Comparison of ENCODE assay signal across 8 cellular contexts in the genomic region with DNA sequence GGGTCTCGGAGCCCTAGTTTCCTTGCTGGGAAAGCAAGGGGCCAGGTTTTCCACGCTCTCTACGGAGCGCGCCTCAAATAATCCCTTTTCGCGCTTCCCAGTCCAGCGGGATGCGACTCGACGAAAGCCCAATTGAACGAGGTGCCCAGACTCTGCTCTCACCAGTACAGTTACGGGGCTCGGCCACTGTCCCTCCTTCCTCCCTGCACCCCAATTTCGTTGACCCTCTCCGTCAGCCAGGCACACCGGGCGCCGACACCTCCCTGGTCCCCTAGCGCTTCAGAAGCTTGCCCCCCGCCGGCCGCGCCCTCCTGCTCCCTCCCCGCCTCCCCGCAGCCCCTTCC. TPM values are rescaled to one million over a fixed set of nuclear protein-coding genes. Genes with fewer than 3 reads are reported as not detected.
DNase-seq lines count a peak whose midpoint lies in the region; ATAC-seq and TF ChIP-seq lines count a peak whose summit lies in the region.

No MANE protein-coding gene starts in this region.

- CTCF ChIA-PET in HCT116 (lab: Charles Lee): no interaction called here

- 0% methylated on average over 12 to 26 of the region's 26 CpGs for WGBS in testis, 2 donors

- no peaks in the 10 kb centered on the region for H3K36me3 ChIP-seq in HCT116 (ENCODE audit: control insufficient read depth in 1 of 2, insufficient read depth in 2 of 2, low read length in 2 of 2)
- H3K36me3 ChIP-seq in kidney epithelial cell (ENCODE audit: control insufficient read depth, insufficient read depth, low read length): no peaks in the 10 kb centered on the region
- no peaks in the 10 kb centered on the region for H3K36me3 ChIP-seq in testis (ENCODE audit: low read depth, missing control alignments)

- H3K4me1 ChIP-seq in HCT116 (ENCODE audit: control insufficient read depth in 1 of 2, insufficient read depth in 2 of 2, low read length in 2 of 2) (peaks cover 8 to 17% of the 10 kb centered on the region in 2 experiments; a peak in 3 of 4 replicates), testis (peaks cover 46% of the 10 kb centered on the region)

- H3K27me3 ChIP-seq in HCT116 (ENCODE audit: insufficient read depth, low read length): no peaks in the 10 kb centered on the region
- H3K27me3 ChIP-seq in kidney epithelial cell (ENCODE audit: control insufficient read depth, insufficient read depth, low read length): peaks cover 3% of the 10 kb centered on the region
- H3K27me3 ChIP-seq in testis: no peaks in the 10 kb centered on the region

- H3K4me3 ChIP-seq in AG09309 (ENCODE audit: control insufficient read depth, low read depth, low read length) (peak overlapping the region; percentile 65), HCT116 (replicated peaks in 1 of 2; ENCODE audit: low read depth in 1 of 2, low read length in 2 of 2) (peak overlapping the region; percentile 50 to 68), kidney epithelial cell (ENCODE audit: low read depth, low read length) (peak overlapping the region; percentile 81), testis (peak overlapping the region; percentile 86 to 93)

- H2AFZ ChIP-seq in HCT116 (ENCODE audit: low read depth, low read length, poor library complexity, severe bottlenecking): no peak overlapping the region

- intact Hi-C loops in HCT116 (cut with micrococcal nuclease): no loop called here
- intact Hi-C loops in testis (cut with DNase I; ENCODE audit: low total_unique reads): no loop called here

- TF ChIP-seq POLR2A in HCT116 (IDR thresholded peaks at IDR 0.05; ENCODE audit: borderline replicate concordance, extremely low read depth, insufficient read depth, insufficient read length) (no peak), testis (IDR thresholded peaks at IDR 0.05) (no peak)

- no peak for TF ChIP-seq CTCF in AG09309 (IDR thresholded peaks at IDR 0.05; ENCODE audit: control insufficient read depth, insufficient read depth, low read depth, low read length, missing control alignments)
- no peak for TF ChIP-seq CTCF in HCT116 (IDR thresholded peaks at IDR 0.05 in 2 of 3, conservative IDR thresholded peaks at IDR 0.05 in 1 of 3; ENCODE audit: borderline replicate concordance in 1 of 3, insufficient read depth in 1 of 3, low read depth in 2 of 3, low read length in 2 of 3)
- no peak for TF ChIP-seq CTCF in kidney epithelial cell (IDR thresholded peaks at IDR 0.05; ENCODE audit: insufficient read depth, low read length, poor library complexity, severe bottlenecking)
- TF ChIP-seq CTCF in testis (IDR thresholded peaks at IDR 0.05): no peak

- no peak for ATAC-seq in HCT116

- POLR2A ChIA-PET in HCT116 (lab: Charles Lee): no interaction called here

- no peak for DNase-seq in AG09309 (ENCODE audit: low read depth)
- DNase-seq in HCT116 (ENCODE audit: low read depth, low spot score): no peak
- DNase-seq in kidney epithelial cell (ENCODE audit: low read depth): no peak
- no peak for DNase-seq in testis
- no peak for DNase-seq in NK-92 (lab: John Stamatoyannopoulos, UW; ENCODE audit: unreplicated experiment)
- no peak for DNase-seq in activated CD4-positive, CD25-positive, alpha-beta regulatory T cell treated with anti-CD3 and anti-CD28 coated beads, Interleukin-2, amount 50 U/mL, for 72 hours
- DNase-seq in cerebellar nuclear complex (lab: John Stamatoyannopoulos, UW): no peak

- H3K9me3 ChIP-seq in HCT116 (ENCODE audit: control insufficient read depth in 1 of 2, insufficient read depth in 1 of 2, low read depth in 1 of 2, low read length in 2 of 2) (no peaks in the 10 kb centered on the region), testis (no peaks in the 10 kb centered on the region)

- BruUV-seq in HCT116 (replicated peaks; lab: Mats Ljungman, UMichigan): TSS peak; percentile 39

- H3K79me2 ChIP-seq in HCT116 (ENCODE audit: insufficient read depth, low read length): no peaks in the 10 kb centered on the region

- H3K27ac ChIP-seq in HCT116 (ENCODE audit: low read depth, low read length): no peak overlapping the region; the same call in 1 of the 2 replicates
- peak overlapping the region; percentile 82 for H3K27ac ChIP-seq in angular gyrus (ENCODE audit: low read depth, low read length)
- peak overlapping the region; percentile 66 to 83 for H3K27ac ChIP-seq in testis

- RAD21 ChIA-PET in HCT116 (lab: Charles Lee; ENCODE audit: low non-redundant PET in 1 of 2, low total read pairs in 2 of 2, uncharacterized antibody in 2 of 2, unreplicated experiment in 2 of 2): no interaction called here

- H3K9ac ChIP-seq in HCT116 (ENCODE audit: low read length): peak overlapping the region; percentile 59

- no peaks in the 10 kb centered on the region for H4K20me1 ChIP-seq in HCT116 (ENCODE audit: insufficient read depth)

- H3K4me2 ChIP-seq in HCT116 (ENCODE audit: low read length): peak overlapping the region; percentile 91

- no peaks in the 10 kb centered on the region for H3K9me2 ChIP-seq in HCT116 (ENCODE audit: insufficient read depth)

- TF ChIP-seq RAD21 in HCT116 (IDR thresholded peaks at IDR 0.05; ENCODE audit: low read depth): no peak

TF ChIP-seq in HCT116, 20 proteins besides CTCF, POLR2A, EP300 and RAD21 (continues in another document):
- no peak for TF ChIP-seq FOSL1 (IDR thresholded peaks at IDR 0.05; ENCODE audit: low read depth)
- TF ChIP-seq, protein P1, sequence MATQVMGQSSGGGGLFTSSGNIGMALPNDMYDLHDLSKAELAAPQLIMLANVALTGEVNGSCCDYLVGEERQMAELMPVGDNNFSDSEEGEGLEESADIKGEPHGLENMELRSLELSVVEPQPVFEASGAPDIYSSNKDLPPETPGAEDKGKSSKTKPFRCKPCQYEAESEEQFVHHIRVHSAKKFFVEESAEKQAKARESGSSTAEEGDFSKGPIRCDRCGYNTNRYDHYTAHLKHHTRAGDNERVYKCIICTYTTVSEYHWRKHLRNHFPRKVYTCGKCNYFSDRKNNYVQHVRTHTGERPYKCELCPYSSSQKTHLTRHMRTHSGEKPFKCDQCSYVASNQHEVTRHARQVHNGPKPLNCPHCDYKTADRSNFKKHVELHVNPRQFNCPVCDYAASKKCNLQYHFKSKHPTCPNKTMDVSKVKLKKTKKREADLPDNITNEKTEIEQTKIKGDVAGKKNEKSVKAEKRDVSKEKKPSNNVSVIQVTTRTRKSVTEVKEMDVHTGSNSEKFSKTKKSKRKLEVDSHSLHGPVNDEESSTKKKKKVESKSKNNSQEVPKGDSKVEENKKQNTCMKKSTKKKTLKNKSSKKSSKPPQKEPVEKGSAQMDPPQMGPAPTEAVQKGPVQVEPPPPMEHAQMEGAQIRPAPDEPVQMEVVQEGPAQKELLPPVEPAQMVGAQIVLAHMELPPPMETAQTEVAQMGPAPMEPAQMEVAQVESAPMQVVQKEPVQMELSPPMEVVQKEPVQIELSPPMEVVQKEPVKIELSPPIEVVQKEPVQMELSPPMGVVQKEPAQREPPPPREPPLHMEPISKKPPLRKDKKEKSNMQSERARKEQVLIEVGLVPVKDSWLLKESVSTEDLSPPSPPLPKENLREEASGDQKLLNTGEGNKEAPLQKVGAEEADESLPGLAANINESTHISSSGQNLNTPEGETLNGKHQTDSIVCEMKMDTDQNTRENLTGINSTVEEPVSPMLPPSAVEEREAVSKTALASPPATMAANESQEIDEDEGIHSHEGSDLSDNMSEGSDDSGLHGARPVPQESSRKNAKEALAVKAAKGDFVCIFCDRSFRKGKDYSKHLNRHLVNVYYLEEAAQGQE (IDR thresholded peaks at IDR 0.05; ENCODE audit: low read depth): no peak
- TF ChIP-seq ZNF274 (IDR thresholded peaks at IDR 0.05; ENCODE audit: low read depth, low read length): no peak
- TF ChIP-seq CEBPB (IDR thresholded peaks at IDR 0.05; ENCODE audit: low read depth): no peak
- TF ChIP-seq YY1 (IDR thresholded peaks at IDR 0.05; ENCODE audit: extremely low read depth, insufficient replicate concordance, low read depth, low read length): no peak
- TF ChIP-seq SIN3A (IDR thresholded peaks at IDR 0.05; ENCODE audit: low read depth): no peak
- no peak for TF ChIP-seq ELF1 (IDR thresholded peaks at IDR 0.05; ENCODE audit: borderline replicate concordance, low read depth)
- TF ChIP-seq JUND (IDR thresholded peaks at IDR 0.05): no peak
- no peak for TF ChIP-seq EGR1 (IDR thresholded peaks at IDR 0.05; ENCODE audit: low read depth)
- TF ChIP-seq, protein P2, sequence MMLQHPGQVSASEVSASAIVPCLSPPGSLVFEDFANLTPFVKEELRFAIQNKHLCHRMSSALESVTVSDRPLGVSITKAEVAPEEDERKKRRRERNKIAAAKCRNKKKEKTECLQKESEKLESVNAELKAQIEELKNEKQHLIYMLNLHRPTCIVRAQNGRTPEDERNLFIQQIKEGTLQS (IDR thresholded peaks at IDR 0.05): no peak

RNA-seq across cellular contexts. Expression of a gene that starts 0.4 kb away (rescaled TPM):
- 8.2 TPM for total RNA-seq in HCT116 (2021; ENCODE audit: unreplicated experiment)
- polyA plus RNA-seq in HCT116 (2012): 4.8 and 6.5 TPM in 2 replicates
- 6.9 and 9.9 TPM in 2 replicates for total RNA-seq in kidney epithelial cell
- total RNA-seq in testis: 100 to 1,000 TPM; 134 to 175 TPM
- 71.6 TPM for polyA plus RNA-seq in testis (ENCODE audit: insufficient read depth, low read depth, low replicate concordance)

RNA-seq across cellular contexts. Expression of a gene that starts 10.4 kb away (rescaled TPM):
- total RNA-seq in HCT116 (2021; ENCODE audit: unreplicated experiment) (not detected), kidney epithelial cell (not detected in 2 replicates), testis (under 1 TPM; 0.55 to 0.99 TPM)
- 0.20 TPM in 1 of 2 replicates, not detected in the other for polyA plus RNA-seq in HCT116 (2012)
- polyA plus RNA-seq in testis (ENCODE audit: insufficient read depth, low read depth, low replicate concordance): 2.1 TPM

RNA-seq across cellular contexts. Expression of a gene that starts 19.7 kb away (rescaled TPM):
- 5.0 TPM for total RNA-seq in HCT116 (2021; ENCODE audit: unreplicated experiment)
- 3.4 and 4.9 TPM in 2 replicates for polyA plus RNA-seq in HCT116 (2012)
- 8.1 and 9.7 TPM in 2 replicates for total RNA-seq in kidney epithelial cell
- 10 to 100 TPM; 14.9 to 17.0 TPM for total RNA-seq in testis
- 9.5 TPM for polyA plus RNA-seq in testis (ENCODE audit: insufficient read depth, low read depth, low replicate concordance)

RNA-seq across cellular contexts. Expression of a gene that starts 19.9 kb away (rescaled TPM):
- total RNA-seq in HCT116 (2021; ENCODE audit: unreplicated experiment) (34.1 TPM), kidney epithelial cell (52.6 and 60.1 TPM in 2 replicates), testis (10 to 100 TPM; 27.5 to 31.7 TPM)
- 28.2 and 40.0 TPM in 2 replicates for polyA plus RNA-seq in HCT116 (2012)
- 46.0 TPM for polyA plus RNA-seq in testis (ENCODE audit: insufficient read depth, low read depth, low replicate concordance)

RNA-seq across cellular contexts. Expression of a gene that starts 29.7 kb away (rescaled TPM):
- total RNA-seq in HCT116 (2021; ENCODE audit: unreplicated experiment) (1.8 TPM), kidney epithelial cell (not detected in 2 replicates), testis (not detected)
- polyA plus RNA-seq in HCT116 (2012): 0.51 and 1.3 TPM in 2 replicates
- polyA plus RNA-seq in testis (ENCODE audit: insufficient read depth, low read depth, low replicate concordance): 2.1 TPM

Comparison
In these comparisons a context has a peak if more than half of its experiments do, and no peak if none do; other contexts are left out.
1. RNA of a gene that starts 0.4 kb away (total RNA-seq): 134 to 175 TPM in testis; 8.2 TPM in HCT116 (single experiment) and 6.9 to 9.9 TPM in kidney epithelial cell; every median in the first group is over 10 times any median in the second.
2. Peak in every context shown above with its lines, with median percentiles within 50 percentile points of each other: H3K4me3 ChIP-seq.